In the genomic region with DNA sequence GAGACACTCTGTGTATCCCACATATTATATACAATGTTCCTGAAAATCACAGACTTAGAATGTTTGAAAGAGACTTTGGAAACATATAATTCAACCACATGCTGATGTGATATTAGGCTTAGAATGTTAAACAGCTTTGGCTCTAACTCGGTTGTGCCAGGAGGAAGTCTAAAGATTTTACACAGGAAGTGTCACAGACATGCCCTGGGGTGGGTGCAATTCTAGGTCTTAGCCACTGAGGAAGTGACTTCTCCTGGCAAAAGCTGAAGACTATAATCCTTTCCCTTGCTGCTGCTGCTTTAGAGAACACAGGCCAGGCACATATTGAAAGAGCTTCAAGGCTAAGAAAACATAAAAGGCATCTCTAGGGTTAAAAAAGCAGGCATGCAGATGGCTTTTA, we compare ENCODE assay signal across 10 cellular contexts. TPM values are rescaled to one million over a fixed set of nuclear protein-coding genes. Genes with fewer than 3 reads are reported as not detected.
DNase-seq lines count a peak whose midpoint lies in the region; ATAC-seq, FAIRE-seq and TF ChIP-seq lines count a peak whose summit lies in the region.
"Had no signal": no experiment of that assay in that cellular context is flagged by ENCODE, and none has a peak within 500 bp of the region (broad histone marks: within the 10 kb centered on the region; RNA-seq: fewer than 3 reads in every experiment).

No MANE protein-coding gene starts in this region.

- peak overlapping the region; percentile 3 for H3K27ac ChIP-seq in CD8-positive, alpha-beta T cell (ENCODE audit: low read depth, low read length)
- H3K27ac ChIP-seq in prostate gland (no peak overlapping the region), ovary (no peak overlapping the region)

- DNase-seq in CD8-positive, alpha-beta T cell, result peak in 6 of 7 experiments; percentile 30 to 72 (median 48)
- DNase-seq in Jurkat, Clone E6-1 (ENCODE audit: low read depth, low spot score), result peak; percentile 79
- DNase-seq in activated CD4-positive, alpha-beta T cell treated with anti-CD3 and anti-CD28 coated beads, Interleukin-2, amount 10 ng/mL, durations not matched to agents 24 days and 14 days, result peak; percentile 77
- DNase-seq in kidney tubule cell (ENCODE audit: low spot score) (peak; percentile 20), prostate gland (ENCODE audit: low spot score) (no peak), NCI-H2171 treated with DMSO at 0.1 percent for 48 hours (lab: John Stamatoyannopoulos, UW) (no peak), ovary (no peak), RCC 7860 (ENCODE audit: low spot score) (no peak)
- DNase-seq: NCI-H774 had no signal

- H3K9me3 Mint-ChIP-seq in CD8-positive, alpha-beta T cell, result no peaks in the 10 kb centered on the region
- H3K9me3 Mint-ChIP-seq in activated CD4-positive, alpha-beta T cell treated with anti-CD3 and anti-CD28 coated beads, Interleukin-2, amount 10 ng/mL, durations not matched to agents 24 days and 14 days, result no peaks in the 10 kb centered on the region

- peak; percentile 94 for ATAC-seq in CD8-positive, alpha-beta T cell

- H3K4me3 Mint-ChIP-seq in CD8-positive, alpha-beta T cell, result peak overlapping the region; percentile 42
- peak overlapping the region; percentile 23 for H3K4me3 Mint-ChIP-seq in activated CD4-positive, alpha-beta T cell treated with anti-CD3 and anti-CD28 coated beads, Interleukin-2, amount 10 ng/mL, durations not matched to agents 24 days and 14 days

- 50% methylated on average over 1 of the region's 1 CpG for WGBS in prostate gland
- 58 to 69% (median 67%) methylated on average over 1 of the region's 1 CpG for WGBS in ovary, 3 donors

- TF ChIP-seq CTCF in CD8-positive, alpha-beta T cell (IDR thresholded peaks at IDR 0.05), result no peak
- no peak for TF ChIP-seq CTCF in prostate gland (IDR thresholded peaks at IDR 0.05)
- no peak for TF ChIP-seq CTCF in ovary (IDR thresholded peaks at IDR 0.05)

- H3K27ac Mint-ChIP-seq in CD8-positive, alpha-beta T cell, result peak overlapping the region; percentile 96
- H3K27ac Mint-ChIP-seq in activated CD4-positive, alpha-beta T cell treated with anti-CD3 and anti-CD28 coated beads, Interleukin-2, amount 10 ng/mL, durations not matched to agents 24 days and 14 days, result peak overlapping the region; percentile 49

- no peak for TF ChIP-seq EP300 in ovary (IDR thresholded peaks at IDR 0.05)

- H3K27me3 ChIP-seq in CD8-positive, alpha-beta T cell (ENCODE audit: insufficient read depth, low read length), result no peaks in the 10 kb centered on the region
- H3K27me3 ChIP-seq in prostate gland (replicated peaks; ENCODE audit: insufficient read depth) (no peaks in the 10 kb centered on the region), ovary (no peaks in the 10 kb centered on the region)

- H3K4me1 Mint-ChIP-seq in CD8-positive, alpha-beta T cell (ENCODE audit: low read depth), result peaks cover 43% of the 10 kb centered on the region
- H3K4me1 Mint-ChIP-seq in activated CD4-positive, alpha-beta T cell treated with anti-CD3 and anti-CD28 coated beads, Interleukin-2, amount 10 ng/mL, durations not matched to agents 24 days and 14 days, result peaks cover 21% of the 10 kb centered on the region

- no peak overlapping the region for H3K4me3 ChIP-seq in CD8-positive, alpha-beta T cell (ENCODE audit: low read depth, low read length)
- no peak overlapping the region for H3K4me3 ChIP-seq in Jurkat, Clone E6-1 (ENCODE audit: low read length)
- H3K4me3 ChIP-seq in prostate gland (no peak overlapping the region), ovary (no peak overlapping the region)

- intact Hi-C loops in CD8-positive, alpha-beta T cell (cut with DNase I, micrococcal nuclease), result no loop called here
- intact Hi-C loops in activated CD4-positive, alpha-beta T cell treated with anti-CD3 and anti-CD28 coated beads, Interleukin-2, amount 10 ng/mL, durations not matched to agents 24 days and 14 days (cut with micrococcal nuclease), result no loop called here
- intact Hi-C loops in prostate gland (cut with DNase I) (no loop called here), ovary (cut with DNase I) (no loop called here)

- CTCF ChIA-PET in CD8-positive, alpha-beta T cell (lab: Charles Lee), result interaction anchor here (0.7 to 3.4 kb wide), 5 partner anchors 19 to 111 kb away, joined by 3 to 27 read pairs (median 10); partner anchors contain the start of gene DIPK1A

- FAIRE-seq in RCC 7860 (lab: Jason Lieb, UNC), result no peak
- FAIRE-seq: G401.6 had no signal

- TF ChIP-seq POLR2A in prostate gland (IDR thresholded peaks at IDR 0.05) (no peak), ovary (IDR thresholded peaks at IDR 0.05) (no peak)

- no peaks in the 10 kb centered on the region for H3K36me3 Mint-ChIP-seq in CD8-positive, alpha-beta T cell
- peaks cover 3% of the 10 kb centered on the region for H3K36me3 Mint-ChIP-seq in activated CD4-positive, alpha-beta T cell treated with anti-CD3 and anti-CD28 coated beads, Interleukin-2, amount 10 ng/mL, durations not matched to agents 24 days and 14 days (ENCODE audit: low read depth)

- H3K4me1 ChIP-seq in CD8-positive, alpha-beta T cell (ENCODE audit: insufficient read depth, low read length), result peaks cover 19% of the 10 kb centered on the region
- peaks cover 3% of the 10 kb centered on the region for H3K4me1 ChIP-seq in prostate gland (replicated peaks)
- H3K4me1 ChIP-seq in ovary (ENCODE audit: insufficient read depth), result no peaks in the 10 kb centered on the region

- no peaks in the 10 kb centered on the region for H3K9me3 ChIP-seq in CD8-positive, alpha-beta T cell (ENCODE audit: low read length)
- H3K9me3 ChIP-seq in prostate gland (no peaks in the 10 kb centered on the region), ovary (no peaks in the 10 kb centered on the region)

- no peaks in the 10 kb centered on the region for H3K27me3 Mint-ChIP-seq in CD8-positive, alpha-beta T cell (ENCODE audit: low read depth)
- H3K27me3 Mint-ChIP-seq in activated CD4-positive, alpha-beta T cell treated with anti-CD3 and anti-CD28 coated beads, Interleukin-2, amount 10 ng/mL, durations not matched to agents 24 days and 14 days, result no peaks in the 10 kb centered on the region

- POLR2A ChIA-PET in CD8-positive, alpha-beta T cell (lab: Charles Lee), result interaction anchor here (0.7 to 2.4 kb wide), 6 partner anchors 18 to 111 kb away, joined by 3 to 8 read pairs (median 4); no protein-coding TSS in a partner anchor

- H3K36me3 ChIP-seq in CD8-positive, alpha-beta T cell (ENCODE audit: insufficient read depth, low read length), result no peaks in the 10 kb centered on the region
- H3K36me3 ChIP-seq in prostate gland (no peaks in the 10 kb centered on the region), ovary (no peaks in the 10 kb centered on the region)

RNA-seq across cellular contexts. Expression of gene RPL5, which starts 51.0 kb away (rescaled TPM):
- 1,000 to 10,000 TPM; 1,826 to 1,914 TPM for total RNA-seq in CD8-positive, alpha-beta T cell
- 2,859 TPM for polyA plus RNA-seq in Jurkat, Clone E6-1 (2012; ENCODE audit: insufficient read depth, insufficient read length)
- total RNA-seq in activated CD4-positive, alpha-beta T cell treated with anti-CD3 and anti-CD28 coated beads, Interleukin-2, amount 10 ng/mL, durations not matched to agents 24 days and 14 days, result 1,231 and 1,282 TPM in 2 replicates
- total RNA-seq in prostate gland (1,000 to 10,000 TPM; 1,039 to 1,980 TPM), ovary (1,000 to 10,000 TPM; 1,987 to 4,964 (median 2,752) TPM)
- polyA plus RNA-seq in ovary, result 1,000 to 10,000 TPM; 3,513 to 4,311 TPM

Comparison
In these comparisons a context has a peak if more than half of its experiments do, and no peak if none do; other contexts are left out.
1. DNase-seq: peak in CD8-positive, alpha-beta T cell (6 of 7), Jurkat, Clone E6-1 (single experiment), activated CD4-positive, alpha-beta T cell treated with anti-CD3 and anti-CD28 coated beads, Interleukin-2, amount 10 ng/mL, durations not matched to agents 24 days and 14 days (single experiment) and kidney tubule cell (single experiment); none in prostate gland (single experiment), NCI-H2171 treated with DMSO at 0.1 percent for 48 hours (single experiment), ovary (0 of 5) and RCC 7860 (single experiment).